8 cellular contexts compared by ENCODE assay signal in genomic region chr12:96061864-96062453, GRCh38. TPM values are rescaled to one million over a fixed set of nuclear protein-coding genes. Genes with fewer than 3 reads are reported as not detected.
DNase-seq lines count a peak whose midpoint lies in the region; ATAC-seq, FAIRE-seq and TF ChIP-seq lines count a peak whose summit lies in the region.

No MANE protein-coding gene starts in this region.

- H3K27ac Mint-ChIP-seq in central memory CD8-positive, alpha-beta T cell (ENCODE audit: low read depth): no peak overlapping the region

- H3K4me3 Mint-ChIP-seq in central memory CD8-positive, alpha-beta T cell: no peak overlapping the region

- peak; percentile 63 for ATAC-seq in HG03025 (IDR thresholded peaks at IDR 0.05; ENCODE audit: low FRiP score, unreplicated experiment)
- ATAC-seq in central memory CD8-positive, alpha-beta T cell (replicated peaks; ENCODE audit: extremely low read depth, poor library complexity, severe bottlenecking): peak; percentile 87
- peak; percentile 96 for ATAC-seq in left lung

- DNase-seq in A172 (ENCODE audit: low spot score): peak; percentile 83
- DNase-seq in GM12892 (ENCODE audit: insufficient read length): peak; percentile 47
- peak; percentile 69 for DNase-seq in NCI-H2196 (lab: John Stamatoyannopoulos, UW; ENCODE audit: unreplicated experiment)
- DNase-seq in activated CD4-positive, CD25-positive, alpha-beta regulatory T cell treated with anti-CD3 and anti-CD28 coated beads, Interleukin-2, amount 50 U/mL, for 16 hours (ENCODE audit: low read depth, low spot score): peak; percentile 51
- DNase-seq in central memory CD8-positive, alpha-beta T cell (ENCODE audit: low spot score in 2 of 2): peak; percentile 63 to 65
- peak in 1 of 2 donors; percentile 70 for DNase-seq in left lung
- peak; percentile 27 to 63 (median 53) for DNase-seq in stimulated activated CD4-positive, alpha-beta T cell treated with anti-CD3 and anti-CD28 coated beads, TNF-alpha, amount 100 ng/mL, for 1 hour (ENCODE audit: low read depth in 3 of 3, low spot score in 1 of 3)

- peaks cover 5 to 19% of the 10 kb centered on the region in 2 donors for H3K4me1 ChIP-seq in left lung

- H3K36me3 Mint-ChIP-seq in central memory CD8-positive, alpha-beta T cell (ENCODE audit: insufficient read depth): peaks cover 4% of the 10 kb centered on the region

- no peak overlapping the region for H3K27ac ChIP-seq in left lung

- no peaks in the 10 kb centered on the region for H3K27me3 ChIP-seq in left lung

- no peak overlapping the region for H3K4me3 ChIP-seq in left lung

- intact Hi-C loops in left lung (cut with DNase I): loop anchor here in 1 of 2 donors (5.0 kb wide), 2 partner anchors 155 to 455 kb away; no protein-coding TSS in a partner anchor

- peak; percentile 83 for TF ChIP-seq CTCF in left lung (IDR thresholded peaks at IDR 0.05)

- peaks cover 20% of the 10 kb centered on the region for H3K4me1 Mint-ChIP-seq in central memory CD8-positive, alpha-beta T cell

- peaks cover 0 to under 1% of the 10 kb centered on the region in 2 donors for H3K9me3 ChIP-seq in left lung

- no peak for TF ChIP-seq POLR2A in GM12892 (IDR thresholded peaks at IDR 0.05; ENCODE audit: low read depth, low read length)

- H3K9me3 Mint-ChIP-seq in central memory CD8-positive, alpha-beta T cell: no peaks in the 10 kb centered on the region

- H3K36me3 ChIP-seq in left lung: no peaks in the 10 kb centered on the region

- peak; percentile 89 for FAIRE-seq in GM12892 (lab: Jason Lieb, UNC)

- H3K27me3 Mint-ChIP-seq in central memory CD8-positive, alpha-beta T cell: no peaks in the 10 kb centered on the region

RNA-seq across cellular contexts. Expression of gene LTA4H, which starts 26.6 kb away (rescaled TPM):
- 87.0 and 92.3 TPM in 2 replicates for total RNA-seq in A172 (2014; rRNA removed; shearing (Covaris generic))
- polyA plus RNA-seq in GM12892 (2012; ENCODE audit: missing spikeins): 58.5 TPM
- total RNA-seq in left lung: 100 to 1,000 TPM; 201 to 227 TPM
